In the genomic region with DNA sequence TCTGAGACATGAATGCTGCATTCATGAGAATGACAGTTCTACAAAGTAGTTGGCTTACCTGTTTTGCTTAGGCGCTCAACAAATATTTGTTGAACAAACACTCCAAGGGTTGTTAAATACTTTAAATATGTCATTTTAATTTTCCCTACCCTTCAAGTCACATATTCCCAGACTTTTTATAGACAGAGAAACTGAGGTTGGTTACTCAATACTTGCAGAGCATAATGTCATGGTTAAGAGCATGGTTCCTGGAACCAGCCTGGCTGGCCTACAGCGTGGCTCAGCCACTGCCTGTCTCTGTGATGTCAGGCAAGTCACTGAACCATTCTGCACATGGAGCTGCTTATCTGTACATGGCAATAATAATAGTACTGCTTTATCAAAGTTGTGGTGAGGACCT, we compare ENCODE assay signal across 1 cellular context.
TF ChIP-seq lines count a peak whose summit lies in the region.

No MANE protein-coding gene starts in this region.

TF ChIP-seq in IMR-90, 13 proteins besides CTCF, POLR2A, EP300 and RAD21:
- TF ChIP-seq FOS (IDR thresholded peaks at IDR 0.05; ENCODE audit: low read depth, low read length) (no peak), RCOR1 (IDR thresholded peaks at IDR 0.05; ENCODE audit: insufficient replicate concordance, low read length) (no peak), NFE2L2 (IDR thresholded peaks at IDR 0.05; ENCODE audit: low read depth, low read length) (no peak), MXI1 (IDR thresholded peaks at IDR 0.05; ENCODE audit: borderline replicate concordance, low read depth, low read length) (no peak), CHD1 (IDR thresholded peaks at IDR 0.05; ENCODE audit: low read depth, low read length) (no peak)
- TF ChIP-seq, protein P1, sequence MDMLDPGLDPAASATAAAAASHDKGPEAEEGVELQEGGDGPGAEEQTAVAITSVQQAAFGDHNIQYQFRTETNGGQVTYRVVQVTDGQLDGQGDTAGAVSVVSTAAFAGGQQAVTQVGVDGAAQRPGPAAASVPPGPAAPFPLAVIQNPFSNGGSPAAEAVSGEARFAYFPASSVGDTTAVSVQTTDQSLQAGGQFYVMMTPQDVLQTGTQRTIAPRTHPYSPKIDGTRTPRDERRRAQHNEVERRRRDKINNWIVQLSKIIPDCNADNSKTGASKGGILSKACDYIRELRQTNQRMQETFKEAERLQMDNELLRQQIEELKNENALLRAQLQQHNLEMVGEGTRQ (IDR thresholded peaks at IDR 0.05; ENCODE audit: low read depth, low read length): no peak
